In the genomic region with DNA sequence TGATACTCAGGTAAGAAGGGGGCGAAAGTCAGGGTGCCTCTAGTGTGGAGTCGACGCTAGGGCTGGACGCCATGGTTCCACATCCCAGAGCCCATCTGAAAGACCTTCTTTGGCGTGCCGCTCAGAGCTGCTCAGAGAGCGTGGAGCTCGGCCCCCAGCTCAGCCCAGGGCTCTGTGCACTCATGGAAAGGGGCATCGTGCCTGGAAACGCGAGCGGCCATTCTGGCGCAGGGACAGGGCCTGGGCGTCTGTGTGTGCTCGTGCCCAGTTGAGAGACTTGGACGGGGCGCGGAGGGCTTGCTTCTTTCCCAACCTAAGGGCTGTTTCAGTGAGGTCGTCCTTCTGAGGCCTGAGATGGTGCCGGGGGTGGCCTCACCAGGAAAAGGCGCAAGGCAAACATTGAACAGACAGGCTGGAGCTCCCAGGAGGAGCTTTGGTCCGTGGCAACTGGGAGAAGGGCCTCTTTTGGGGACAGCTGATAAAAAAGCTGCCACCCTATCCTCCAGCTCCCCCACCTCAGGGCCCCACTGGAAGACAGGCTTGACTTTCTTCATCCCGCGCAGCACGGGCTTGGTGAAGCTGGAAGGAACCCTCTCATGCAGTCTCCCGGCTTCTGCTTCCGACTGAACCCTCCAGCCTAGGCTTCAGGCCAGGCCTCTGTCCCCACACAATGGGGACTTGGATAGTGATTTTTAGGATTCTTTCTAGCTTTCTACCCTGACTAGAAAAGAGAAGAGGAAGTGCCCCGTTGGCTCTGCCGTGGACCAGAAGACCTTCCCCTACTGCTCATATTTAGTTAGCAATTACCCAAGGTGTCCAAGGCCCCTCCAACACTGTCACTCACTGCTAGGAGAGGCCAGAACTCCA, we compare ENCODE assay signal across 1 cellular context.
A peak's percentile ranks its signal among the peaks of the same experiment; 100 is the strongest.
TF ChIP-seq lines count a peak whose summit lies in the region.

No MANE protein-coding gene starts in this region.

TF ChIP-seq in HepG2, 621 proteins besides CTCF, POLR2A, EP300 and RAD21 (continued from another document and continues in another):
- TF ChIP-seq, protein P1, sequence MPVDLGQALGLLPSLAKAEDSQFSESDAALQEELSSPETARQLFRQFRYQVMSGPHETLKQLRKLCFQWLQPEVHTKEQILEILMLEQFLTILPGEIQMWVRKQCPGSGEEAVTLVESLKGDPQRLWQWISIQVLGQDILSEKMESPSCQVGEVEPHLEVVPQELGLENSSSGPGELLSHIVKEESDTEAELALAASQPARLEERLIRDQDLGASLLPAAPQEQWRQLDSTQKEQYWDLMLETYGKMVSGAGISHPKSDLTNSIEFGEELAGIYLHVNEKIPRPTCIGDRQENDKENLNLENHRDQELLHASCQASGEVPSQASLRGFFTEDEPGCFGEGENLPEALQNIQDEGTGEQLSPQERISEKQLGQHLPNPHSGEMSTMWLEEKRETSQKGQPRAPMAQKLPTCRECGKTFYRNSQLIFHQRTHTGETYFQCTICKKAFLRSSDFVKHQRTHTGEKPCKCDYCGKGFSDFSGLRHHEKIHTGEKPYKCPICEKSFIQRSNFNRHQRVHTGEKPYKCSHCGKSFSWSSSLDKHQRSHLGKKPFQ (CRISPR knock-in tag; IDR thresholded peaks at IDR 0.05; ENCODE audit: insufficient replicate concordance) = peak; percentile 2
- TF ChIP-seq ZNF7 (CRISPR knock-in tag; IDR thresholded peaks at IDR 0.05) (no peak), KMT2A (CRISPR knock-in tag; IDR thresholded peaks at IDR 0.05) (no peak), ONECUT2 (CRISPR knock-in tag; IDR thresholded peaks at IDR 0.05) (no peak), ZNF687 (CRISPR knock-in tag; IDR thresholded peaks at IDR 0.05) (peak; percentile 77), ZNF337 (CRISPR knock-in tag; IDR thresholded peaks at IDR 0.05; ENCODE audit: borderline replicate concordance, low read depth) (no peak), ATF3 (CRISPR knock-in tag; IDR thresholded peaks at IDR 0.05) (no peak), ZNF768 (CRISPR knock-in tag; IDR thresholded peaks at IDR 0.05) (no peak), ZNF546 (CRISPR knock-in tag; conservative IDR thresholded peaks at IDR 0.05) (no peak), ZNF10 (CRISPR knock-in tag; IDR thresholded peaks at IDR 0.05; ENCODE audit: borderline replicate concordance, low read depth) (no peak), FOXA3 (CRISPR knock-in tag; IDR thresholded peaks at IDR 0.05) (no peak), ZNF180 (CRISPR knock-in tag; IDR thresholded peaks at IDR 0.05; ENCODE audit: borderline replicate concordance, low read depth) (no peak), ZNF547 (CRISPR knock-in tag; IDR thresholded peaks at IDR 0.05) (no peak), TOE1 (CRISPR knock-in tag; IDR thresholded peaks at IDR 0.05) (no peak), FOXP4 (CRISPR knock-in tag; IDR thresholded peaks at IDR 0.05) (0 out of 2 replicates have a peak, but pooled peaks have one; percentile 9), TARDBP (CRISPR knock-in tag; IDR thresholded peaks at IDR 0.05) (0 out of 2 replicates have a peak, but pooled peaks have one; percentile 32), ZNF781 (CRISPR knock-in tag; IDR thresholded peaks at IDR 0.05; ENCODE audit: borderline replicate concordance, not compliant biosample characterization) (no peak), ZMYM2 (CRISPR knock-in tag; IDR thresholded peaks at IDR 0.05) (0 out of 2 replicates have a peak, but pooled peaks have one; percentile 21), AGO2 (optimal IDR thresholded peaks at IDR 0.05; ENCODE audit: low read depth, low read length) (peak; percentile 70), CBX2 (IDR thresholded peaks at IDR 0.05; ENCODE audit: low read depth, low read length) (no peak), CBX2 (CRISPR knock-in tag; IDR thresholded peaks at IDR 0.05; ENCODE audit: low read depth) (no peak), POGZ (CRISPR knock-in tag; IDR thresholded peaks at IDR 0.05) (no peak), ZNF430 (CRISPR knock-in tag; IDR thresholded peaks at IDR 0.05) (peak; percentile 30; the same call in 1 of the 2 replicates), ZBTB4 (CRISPR knock-in tag; IDR thresholded peaks at IDR 0.05; ENCODE audit: borderline replicate concordance) (peak; percentile 88), ZNF496 (CRISPR knock-in tag; IDR thresholded peaks at IDR 0.05; ENCODE audit: insufficient replicate concordance) (no peak), ZBTB40 (IDR thresholded peaks at IDR 0.05) (no peak), ZBTB40 (CRISPR knock-in tag; IDR thresholded peaks at IDR 0.05) (0 out of 2 replicates have a peak, but pooled peaks have one; percentile 41), TFDP2 (CRISPR knock-in tag; IDR thresholded peaks at IDR 0.05) (no peak), ZFX (CRISPR knock-in tag; IDR thresholded peaks at IDR 0.05; ENCODE audit: low read depth) (peak; percentile 66), TAF1 (CRISPR knock-in tag; IDR thresholded peaks at IDR 0.05) (0 out of 2 replicates have a peak, but pooled peaks have one; percentile 3), ATF1 (CRISPR knock-in tag; IDR thresholded peaks at IDR 0.05) (no peak), PHF8 (CRISPR knock-in tag; IDR thresholded peaks at IDR 0.05) (0 out of 2 replicates have a peak, but pooled peaks have one; percentile 23)
